Comparison of ENCODE assay signal across 2 cellular contexts in the genomic region with DNA sequence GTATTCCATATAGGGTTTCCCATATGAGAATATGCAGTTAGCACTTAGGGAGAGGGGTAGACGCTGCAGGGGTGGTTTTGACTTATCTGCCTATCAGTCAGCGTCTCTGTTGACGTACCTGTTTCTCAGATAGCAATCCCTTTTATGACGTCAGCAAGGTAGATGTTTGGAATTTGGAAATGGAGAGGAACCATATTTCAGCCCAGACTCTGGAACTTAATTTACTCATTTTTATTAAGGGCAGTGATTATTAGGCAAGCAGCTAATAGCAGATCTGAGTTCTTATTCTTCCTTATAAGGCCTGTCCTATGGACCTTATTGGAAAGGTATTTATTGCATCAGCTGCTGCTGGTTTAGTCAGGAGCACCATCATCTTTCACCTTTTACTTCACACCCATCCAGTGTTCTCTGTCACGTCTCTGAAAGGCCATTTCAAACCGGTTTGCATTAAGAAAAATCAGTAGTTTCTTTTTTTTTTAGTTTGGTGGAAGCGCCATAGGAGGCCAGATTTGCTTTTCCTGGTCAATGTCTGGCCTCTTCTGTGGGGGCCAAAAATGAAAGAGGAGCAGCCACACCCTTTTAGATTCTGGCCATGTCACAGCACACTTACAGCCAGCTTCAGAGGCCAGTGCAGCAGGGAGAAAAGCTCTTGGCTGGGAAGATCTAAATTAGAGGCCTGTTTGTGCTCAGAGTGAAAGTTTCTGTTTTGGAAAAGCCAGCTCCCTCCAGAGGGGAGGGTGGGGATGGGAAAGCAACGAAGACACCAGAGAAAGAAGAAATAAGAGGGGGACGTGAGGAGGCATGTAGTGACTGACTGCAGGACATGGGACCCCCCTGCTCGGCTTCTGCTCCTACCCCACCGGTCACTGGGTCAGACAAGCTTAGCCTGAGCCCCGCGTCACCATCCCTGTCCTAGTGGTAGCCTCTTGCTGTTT.
TF ChIP-seq lines count a peak whose summit lies in the region.

No MANE protein-coding gene starts in this region.

TF ChIP-seq in HCT116, 20 proteins besides CTCF, POLR2A, EP300 and RAD21 (continued from another document):
- TF ChIP-seq, protein P1, sequence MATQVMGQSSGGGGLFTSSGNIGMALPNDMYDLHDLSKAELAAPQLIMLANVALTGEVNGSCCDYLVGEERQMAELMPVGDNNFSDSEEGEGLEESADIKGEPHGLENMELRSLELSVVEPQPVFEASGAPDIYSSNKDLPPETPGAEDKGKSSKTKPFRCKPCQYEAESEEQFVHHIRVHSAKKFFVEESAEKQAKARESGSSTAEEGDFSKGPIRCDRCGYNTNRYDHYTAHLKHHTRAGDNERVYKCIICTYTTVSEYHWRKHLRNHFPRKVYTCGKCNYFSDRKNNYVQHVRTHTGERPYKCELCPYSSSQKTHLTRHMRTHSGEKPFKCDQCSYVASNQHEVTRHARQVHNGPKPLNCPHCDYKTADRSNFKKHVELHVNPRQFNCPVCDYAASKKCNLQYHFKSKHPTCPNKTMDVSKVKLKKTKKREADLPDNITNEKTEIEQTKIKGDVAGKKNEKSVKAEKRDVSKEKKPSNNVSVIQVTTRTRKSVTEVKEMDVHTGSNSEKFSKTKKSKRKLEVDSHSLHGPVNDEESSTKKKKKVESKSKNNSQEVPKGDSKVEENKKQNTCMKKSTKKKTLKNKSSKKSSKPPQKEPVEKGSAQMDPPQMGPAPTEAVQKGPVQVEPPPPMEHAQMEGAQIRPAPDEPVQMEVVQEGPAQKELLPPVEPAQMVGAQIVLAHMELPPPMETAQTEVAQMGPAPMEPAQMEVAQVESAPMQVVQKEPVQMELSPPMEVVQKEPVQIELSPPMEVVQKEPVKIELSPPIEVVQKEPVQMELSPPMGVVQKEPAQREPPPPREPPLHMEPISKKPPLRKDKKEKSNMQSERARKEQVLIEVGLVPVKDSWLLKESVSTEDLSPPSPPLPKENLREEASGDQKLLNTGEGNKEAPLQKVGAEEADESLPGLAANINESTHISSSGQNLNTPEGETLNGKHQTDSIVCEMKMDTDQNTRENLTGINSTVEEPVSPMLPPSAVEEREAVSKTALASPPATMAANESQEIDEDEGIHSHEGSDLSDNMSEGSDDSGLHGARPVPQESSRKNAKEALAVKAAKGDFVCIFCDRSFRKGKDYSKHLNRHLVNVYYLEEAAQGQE (IDR thresholded peaks at IDR 0.05; ENCODE audit: low read depth) = no peak
- TF ChIP-seq, protein P2, sequence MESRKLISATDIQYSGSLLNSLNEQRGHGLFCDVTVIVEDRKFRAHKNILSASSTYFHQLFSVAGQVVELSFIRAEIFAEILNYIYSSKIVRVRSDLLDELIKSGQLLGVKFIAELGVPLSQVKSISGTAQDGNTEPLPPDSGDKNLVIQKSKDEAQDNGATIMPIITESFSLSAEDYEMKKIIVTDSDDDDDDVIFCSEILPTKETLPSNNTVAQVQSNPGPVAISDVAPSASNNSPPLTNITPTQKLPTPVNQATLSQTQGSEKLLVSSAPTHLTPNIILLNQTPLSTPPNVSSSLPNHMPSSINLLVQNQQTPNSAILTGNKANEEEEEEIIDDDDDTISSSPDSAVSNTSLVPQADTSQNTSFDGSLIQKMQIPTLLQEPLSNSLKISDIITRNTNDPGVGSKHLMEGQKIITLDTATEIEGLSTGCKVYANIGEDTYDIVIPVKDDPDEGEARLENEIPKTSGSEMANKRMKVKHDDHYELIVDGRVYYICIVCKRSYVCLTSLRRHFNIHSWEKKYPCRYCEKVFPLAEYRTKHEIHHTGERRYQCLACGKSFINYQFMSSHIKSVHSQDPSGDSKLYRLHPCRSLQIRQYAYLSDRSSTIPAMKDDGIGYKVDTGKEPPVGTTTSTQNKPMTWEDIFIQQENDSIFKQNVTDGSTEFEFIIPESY (IDR thresholded peaks at IDR 0.05; ENCODE audit: extremely low read depth, insufficient replicate concordance, low read length) = no peak
- no peak for TF ChIP-seq EZH2 (IDR thresholded peaks at IDR 0.05)
- TF ChIP-seq, protein P3, sequence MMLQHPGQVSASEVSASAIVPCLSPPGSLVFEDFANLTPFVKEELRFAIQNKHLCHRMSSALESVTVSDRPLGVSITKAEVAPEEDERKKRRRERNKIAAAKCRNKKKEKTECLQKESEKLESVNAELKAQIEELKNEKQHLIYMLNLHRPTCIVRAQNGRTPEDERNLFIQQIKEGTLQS (IDR thresholded peaks at IDR 0.05) = no peak
- TF ChIP-seq SRF (IDR thresholded peaks at IDR 0.05; ENCODE audit: low read depth) = no peak
- no peak for TF ChIP-seq TCF7L2 (IDR thresholded peaks at IDR 0.05; ENCODE audit: borderline replicate concordance, extremely low read depth, insufficient read depth, insufficient read length)
- no peak for TF ChIP-seq YY1 (IDR thresholded peaks at IDR 0.05; ENCODE audit: extremely low read depth, insufficient replicate concordance, low read depth, low read length)
- TF ChIP-seq EZH2phosphoT487 (IDR thresholded peaks at IDR 0.05; ENCODE audit: borderline replicate concordance) = no peak
- TF ChIP-seq, protein P4, sequence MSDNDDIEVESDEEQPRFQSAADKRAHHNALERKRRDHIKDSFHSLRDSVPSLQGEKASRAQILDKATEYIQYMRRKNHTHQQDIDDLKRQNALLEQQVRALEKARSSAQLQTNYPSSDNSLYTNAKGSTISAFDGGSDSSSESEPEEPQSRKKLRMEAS (IDR thresholded peaks at IDR 0.05) = no peak
- TF ChIP-seq FOSL1 (IDR thresholded peaks at IDR 0.05; ENCODE audit: low read depth) = no peak
- no peak for TF ChIP-seq ZFX (IDR thresholded peaks at IDR 0.05)
- TF ChIP-seq CBX3 (IDR thresholded peaks at IDR 0.05; ENCODE audit: low read depth) = no peak
- no peak for TF ChIP-seq JUND (IDR thresholded peaks at IDR 0.05)
- no peak for TF ChIP-seq SP1 (IDR thresholded peaks at IDR 0.05; ENCODE audit: low read depth)
- TF ChIP-seq POLR2AphosphoS5 (IDR thresholded peaks at IDR 0.05; ENCODE audit: low read depth, low read length) = no peak

TF ChIP-seq in liver, 16 proteins besides CTCF, POLR2A, EP300 and RAD21 (continued from another document):
- TF ChIP-seq, protein P2 (IDR thresholded peaks at IDR 0.05) = no peak
- TF ChIP-seq FOXA1 (IDR thresholded peaks at IDR 0.05) (no peak), TAF1 (conservative IDR thresholded peaks at IDR 0.05) (no peak), FOXA2 (IDR thresholded peaks at IDR 0.05) (no peak), NR2F2 (IDR thresholded peaks at IDR 0.05) (no peak), JUND (IDR thresholded peaks at IDR 0.05) (no peak), RXRA (IDR thresholded peaks at IDR 0.05) (no peak), SP1 (IDR thresholded peaks at IDR 0.05) (no peak), GABPA (IDR thresholded peaks at IDR 0.05 in 1 of 2, conservative IDR thresholded peaks at IDR 0.05 in 1 of 2) (no peak)
- TF ChIP-seq, protein P4 (IDR thresholded peaks at IDR 0.05) = no peak
- TF ChIP-seq, protein P1 (IDR thresholded peaks at IDR 0.05) = no peak
